Comparison of ENCODE assay signal across 1 cellular context in genomic region chr10:117622471-117623184, GRCh38.
TF ChIP-seq lines count a peak whose summit lies in the region.

No MANE protein-coding gene starts in this region.

TF ChIP-seq in GM12878, 131 proteins besides CTCF, POLR2A, EP300 and RAD21 (continued from another document):
- TF ChIP-seq HSF1 (IDR thresholded peaks at IDR 0.05; ENCODE audit: low read depth, low read length) = no peak
- no peak for TF ChIP-seq BACH1 (IDR thresholded peaks at IDR 0.05; ENCODE audit: borderline replicate concordance)
- no peak for TF ChIP-seq ZNF687 (IDR thresholded peaks at IDR 0.05)
- no peak for TF ChIP-seq TCF3 (IDR thresholded peaks at IDR 0.05; ENCODE audit: borderline replicate concordance, insufficient read depth, low read depth, low read length)
- no peak for TF ChIP-seq ZNF24 (IDR thresholded peaks at IDR 0.05)
- peak; percentile 73 for TF ChIP-seq IKZF1 (conservative IDR thresholded peaks at IDR 0.05)
- no peak for TF ChIP-seq STAT1 (conservative IDR thresholded peaks at IDR 0.05)
- no peak for TF ChIP-seq POLR2AphosphoS5 (IDR thresholded peaks at IDR 0.05; ENCODE audit: low read length)
- TF ChIP-seq DPF2 (IDR thresholded peaks at IDR 0.05) = peak; percentile 51; the same call in 1 of the 2 replicates
- TF ChIP-seq POU2F2 (IDR thresholded peaks at IDR 0.05; ENCODE audit: borderline replicate concordance, low read depth, low read length) = no peak
- TF ChIP-seq SIN3A (IDR thresholded peaks at IDR 0.05; ENCODE audit: low read depth, low read length) = no peak
- no peak for TF ChIP-seq E2F8 (IDR thresholded peaks at IDR 0.05; ENCODE audit: low read depth, partially characterized antibody)
- TF ChIP-seq WRNIP1 (IDR thresholded peaks at IDR 0.05; ENCODE audit: borderline replicate concordance, low read depth, low read length) = no peak
- TF ChIP-seq HDAC2 (IDR thresholded peaks at IDR 0.05) = no peak
- TF ChIP-seq ZBTB40 (IDR thresholded peaks at IDR 0.05; ENCODE audit: borderline replicate concordance) = no peak
- no peak for TF ChIP-seq EZH2 (IDR thresholded peaks at IDR 0.05; ENCODE audit: borderline replicate concordance, control insufficient read depth, low read depth, low read length)
- TF ChIP-seq CEBPZ (IDR thresholded peaks at IDR 0.05; ENCODE audit: low read depth, low read length) = no peak
- TF ChIP-seq ZBED1 (IDR thresholded peaks at IDR 0.05; ENCODE audit: borderline replicate concordance) = no peak
- no peak for TF ChIP-seq USF2 (IDR thresholded peaks at IDR 0.05; ENCODE audit: borderline replicate concordance, low read depth, low read length)
- no peak for TF ChIP-seq CHD4 (IDR thresholded peaks at IDR 0.05)
- TF ChIP-seq SREBF1 (IDR thresholded peaks at IDR 0.05; ENCODE audit: low read length) = no peak
- TF ChIP-seq RBBP5 (conservative IDR thresholded peaks at IDR 0.05) = no peak
- TF ChIP-seq CHD1 (IDR thresholded peaks at IDR 0.05; ENCODE audit: low read depth, low read length) = no peak
- no peak for TF ChIP-seq ELK1 (IDR thresholded peaks at IDR 0.05; ENCODE audit: low read depth, low read length)
- no peak for TF ChIP-seq NFIC (IDR thresholded peaks at IDR 0.05; ENCODE audit: low read depth, low read length)
- peak; percentile 79 for TF ChIP-seq NR2F1 (conservative IDR thresholded peaks at IDR 0.05)
- no peak for TF ChIP-seq TCF7 (IDR thresholded peaks at IDR 0.05; ENCODE audit: borderline replicate concordance)
- TF ChIP-seq RELB (IDR thresholded peaks at IDR 0.05; ENCODE audit: low read depth) = peak; percentile 82
- TF ChIP-seq ASH2L (IDR thresholded peaks at IDR 0.05; ENCODE audit: borderline replicate concordance, low read depth) = no peak
- TF ChIP-seq NFYA (IDR thresholded peaks at IDR 0.05; ENCODE audit: borderline replicate concordance, low read depth, low read length) = no peak
- no peak for TF ChIP-seq CEBPB (IDR thresholded peaks at IDR 0.05; ENCODE audit: borderline replicate concordance in 1 of 2, low read depth in 2 of 2, low read length in 2 of 2)
- TF ChIP-seq MTA2 (IDR thresholded peaks at IDR 0.05; ENCODE audit: low read depth) = peak; percentile 89
- TF ChIP-seq ATF2 (IDR thresholded peaks at IDR 0.05; ENCODE audit: low read length) = no peak
